In genomic region chr20:5529331-5530142, GRCh38 we compare ENCODE assay signal across 8 cellular contexts.
DNase-seq lines count a peak whose midpoint lies in the region; ATAC-seq and TF ChIP-seq lines count a peak whose summit lies in the region.

No MANE protein-coding gene starts in this region.

- DNase-seq in AG10803 (ENCODE audit: low read depth) (peak; percentile 62), GM19238 (ENCODE audit: insufficient read length, low spot score) (peak; percentile 33), NCI-H460 (ENCODE audit: extremely low read depth, low read depth) (peak; percentile 80), left lobe of liver (ENCODE audit: low spot score) (peak; percentile 74)
- DNase-seq in activated CD4-positive, CD25-positive, alpha-beta regulatory T cell treated with anti-CD3 and anti-CD28 coated beads, Interleukin-2, amount 50 U/mL, for 72 hours: peak; percentile 88
- DNase-seq in central memory CD4-positive, alpha-beta T cell: peak; percentile 75
- peak; percentile 87 for DNase-seq in stimulated activated CD4-positive, alpha-beta T cell treated with anti-CD3 and anti-CD28 coated beads, Interleukin-1b, Interleukin-23, amount 100 ng/mL, for 48 hours

- no peak overlapping the region for H3K4me3 ChIP-seq in AG10803 (ENCODE audit: low read length)

- peak; percentile 69 for ATAC-seq in HG03378 (IDR thresholded peaks at IDR 0.05; ENCODE audit: unreplicated experiment)
- peak; percentile 93 for ATAC-seq in left lobe of liver

- TF ChIP-seq CTCF in AG10803 (conservative IDR thresholded peaks at IDR 0.05; ENCODE audit: low read length): peak; percentile 87

Comparison
In these comparisons a context has a peak if more than half of its experiments do, and no peak if none do; other contexts are left out.
1. DNase-seq: peak in every context shown above with its lines; median percentile 88 in activated CD4-positive, CD25-positive, alpha-beta regulatory T cell treated with anti-CD3 and anti-CD28 coated beads, Interleukin-2, amount 50 U/mL, for 72 hours; 87 in stimulated activated CD4-positive, alpha-beta T cell treated with anti-CD3 and anti-CD28 coated beads, Interleukin-1b, Interleukin-23, amount 100 ng/mL, for 48 hours; 80 in NCI-H460; 75 in central memory CD4-positive, alpha-beta T cell; 74 in left lobe of liver; 62 in AG10803; 33 in GM19238.